Comparison of ENCODE assay signal across 10 cellular contexts in the genomic region with DNA sequence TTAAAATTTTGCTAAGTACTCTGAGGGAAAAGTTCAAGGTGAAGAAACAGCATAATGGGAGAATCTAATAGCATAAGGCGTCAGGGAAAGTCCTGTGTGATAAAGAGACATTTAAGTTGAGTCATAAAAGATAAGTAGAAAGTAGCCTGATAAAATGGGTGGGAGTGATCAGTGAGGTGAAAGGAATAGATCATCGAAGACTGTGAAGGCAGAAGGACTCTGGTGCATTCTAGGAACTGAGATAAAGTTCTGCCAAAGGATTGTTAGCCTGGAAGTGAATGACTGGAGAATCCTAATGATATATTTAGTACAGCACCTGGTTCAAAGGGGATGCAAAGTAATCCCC.
A peak's percentile ranks its signal among the peaks of the same experiment; 100 is the strongest.
DNase-seq lines count a peak whose midpoint lies in the region; ATAC-seq, FAIRE-seq and TF ChIP-seq lines count a peak whose summit lies in the region.
"Had no signal": no experiment of that assay in that cellular context is flagged by ENCODE, and none has a peak within 500 bp of the region (broad histone marks: within the 10 kb centered on the region; RNA-seq: fewer than 3 reads in every experiment).

No MANE protein-coding gene starts in this region.

- CTCF ChIA-PET in HepG2 (lab: Yijun Ruan, JAX; ENCODE audit: low intra/inter-chr PET ratio, low total read pairs) = no interaction called here

- H3K79me2 ChIP-seq in Loucy (ENCODE audit: insufficient read depth, low read length) (no peaks in the 10 kb centered on the region), HepG2 (ENCODE audit: insufficient read depth, low read length) (no peaks in the 10 kb centered on the region)

- TF ChIP-seq CTCF in Loucy (conservative IDR thresholded peaks at IDR 0.05; ENCODE audit: low read length) (no peak), HepG2 (CRISPR knock-in tag; IDR thresholded peaks at IDR 0.05) (no peak)

- H4K20me1 ChIP-seq in Loucy (ENCODE audit: insufficient read depth, low read length, poor library complexity, severe bottlenecking) (no peaks in the 10 kb centered on the region), HepG2 (ENCODE audit: insufficient read depth, low read length) (no peaks in the 10 kb centered on the region)

- in situ Hi-C loops in HepG2 (cut with HindIII; ENCODE audit: extremely low pct_ligation_motif_present, low pct_unique_long_range_greater_than_20kb) = no loop called here

- DNase-seq in left kidney (ENCODE audit: low read depth, low spot score) (peak; percentile 3), AG20443 (ENCODE audit: low spot score) (no peak), HepG2 (ENCODE audit: low spot score) (no peak), NCI-H774 (lab: John Stamatoyannopoulos, UW) (no peak)
- no peak for DNase-seq in activated naive CD4-positive, alpha-beta T cell treated with Interleukin-2 at 50 U/mL for 16 hours
- DNase-seq: COR-L47 had no signal

- no peaks in the 10 kb centered on the region for H3F3A ChIP-seq in Loucy (ENCODE audit: low read depth)

- no peak for TF ChIP-seq POLR2A in HepG2 (IDR thresholded peaks at IDR 0.05; ENCODE audit: insufficient read depth in 1 of 2, low read depth in 2 of 2, low read length in 2 of 2)

- H3K4me2 ChIP-seq in Loucy (ENCODE audit: low read depth, low read length, poor library complexity, severe bottlenecking) = peak overlapping the region; percentile 86
- H3K4me2 ChIP-seq in HepG2 (ENCODE audit: low read depth, low read length) = no peak overlapping the region

- H3K27me3 ChIP-seq in Loucy (ENCODE audit: insufficient read depth, low read length, poor library complexity, severe bottlenecking) (no peaks in the 10 kb centered on the region), HepG2 (ENCODE audit: control insufficient read depth in 1 of 2, insufficient read depth in 2 of 2, low read length in 2 of 2) (no peaks in the 10 kb centered on the region)

- H3K36me3 ChIP-seq in Loucy (ENCODE audit: insufficient read depth, low read length) (no peaks in the 10 kb centered on the region), HepG2 (replicated peaks in 1 of 2; ENCODE audit: control insufficient read depth in 1 of 2, insufficient read depth in 2 of 2, low read length in 2 of 2) (no peaks in the 10 kb centered on the region)

- no peak overlapping the region for H3K27ac ChIP-seq in HepG2 (ENCODE audit: extremely low read length, insufficient read depth, low read length)

- peak overlapping the region; percentile 68 for H3K4me3 ChIP-seq in Loucy (ENCODE audit: low read length, poor library complexity, severe bottlenecking)
- H3K4me3 ChIP-seq in HepG2 (replicated peaks in 1 of 3; ENCODE audit: insufficient read depth in 1 of 3, low read depth in 2 of 3, low read length in 3 of 3) = no peak overlapping the region
- H3K4me3 ChIP-seq: skin epidermis had no signal

- whole genome bisulfite sequencing in HepG2 (ENCODE audit: low lambda C conversion rate) = 18% methylated on average over 2 of the region's 2 CpGs

- ATAC-seq in GM18868 (IDR thresholded peaks at IDR 0.05; ENCODE audit: unreplicated experiment) (peak; percentile 33), GM21825 (IDR thresholded peaks at IDR 0.05; ENCODE audit: unreplicated experiment) (peak; percentile 13), HepG2 (no peak)

- no TSS peak for BruUV-seq in HepG2 (replicated peaks; lab: Mats Ljungman, UMichigan)

- no peak for FAIRE-seq in HepG2 (lab: Jason Lieb, UNC)

- no peaks in the 10 kb centered on the region for H3K9me2 ChIP-seq in Loucy (replicated peaks; ENCODE audit: low read depth, low read length)

- H3K4me1 ChIP-seq in Loucy (ENCODE audit: insufficient read depth, low read length, poor library complexity, severe bottlenecking) = peaks cover 42% of the 10 kb centered on the region
- H3K4me1 ChIP-seq in HepG2 (ENCODE audit: insufficient read depth, low read length) = no peaks in the 10 kb centered on the region

- TF ChIP-seq EP300 in HepG2 (IDR thresholded peaks at IDR 0.05; ENCODE audit: low read depth in 2 of 2, low read length in 2 of 2) (no peak), HepG2 (CRISPR knock-in tag; IDR thresholded peaks at IDR 0.05; ENCODE audit: borderline replicate concordance) (no peak)

- H2AFZ ChIP-seq in Loucy (ENCODE audit: low read length) = 0 out of 2 replicates have a peak overlapping the region, but pooled peaks have one; percentile 52
- H2AFZ ChIP-seq in HepG2 (ENCODE audit: low read length) = no peak overlapping the region

- no peak for TF ChIP-seq RAD21 in HepG2 (CRISPR knock-in tag; IDR thresholded peaks at IDR 0.05)

- intact Hi-C loops in HepG2 (cut with micrococcal nuclease; ENCODE audit: unreplicated experiment) = no loop called here

- H3K9ac ChIP-seq in Loucy (ENCODE audit: low read depth, low read length, poor library complexity, severe bottlenecking) (peak overlapping the region; percentile 63), HepG2 (ENCODE audit: insufficient read depth, low read depth, low read length) (no peak overlapping the region)

- peaks cover 14% of the 10 kb centered on the region; the same call in 1 of the 2 replicates for H3K9me3 ChIP-seq in Loucy (ENCODE audit: insufficient read depth, low read depth, low read length)
- no peaks in the 10 kb centered on the region for H3K9me3 ChIP-seq in HepG2 (ENCODE audit: low read length)

- POLR2A ChIA-PET in HepG2 (lab: Yijun Ruan, JAX) = no interaction called here

TF ChIP-seq in HepG2, 621 proteins besides CTCF, POLR2A, EP300 and RAD21:
- TF ChIP-seq TMF1 (CRISPR knock-in tag; IDR thresholded peaks at IDR 0.05; ENCODE audit: low read depth) (no peak), ZNF670 (CRISPR knock-in tag; IDR thresholded peaks at IDR 0.05; ENCODE audit: borderline replicate concordance) (no peak), POGZ (CRISPR knock-in tag; IDR thresholded peaks at IDR 0.05) (no peak)
- TF ChIP-seq, protein P1, sequence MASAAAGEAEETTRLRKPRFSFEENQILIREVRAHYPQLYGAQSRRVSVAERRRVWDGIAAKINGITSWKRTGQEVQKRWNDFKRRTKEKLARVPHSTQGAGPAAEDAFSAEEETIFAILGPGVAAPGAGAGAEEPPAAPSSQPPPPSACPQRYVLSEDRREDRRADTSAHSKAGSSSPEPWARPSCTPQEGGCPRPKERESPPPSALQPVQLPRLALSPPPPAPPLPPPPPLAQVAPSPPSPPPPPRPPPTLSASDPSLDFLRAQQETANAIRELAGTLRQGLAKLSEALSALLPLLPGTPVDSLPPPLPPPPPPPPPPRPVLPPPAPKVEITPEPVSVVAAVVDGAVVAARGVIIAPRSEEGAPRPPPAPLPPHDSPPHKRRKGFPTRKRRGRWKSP (CRISPR knock-in tag; IDR thresholded peaks at IDR 0.05) = no peak
TF ChIP-seq in HepG2: peak in this region for 0.
